8 cellular contexts compared by ENCODE assay signal in genomic region chr12:111685811-111686573, GRCh38. TPM values are rescaled to one million over a fixed set of nuclear protein-coding genes. Genes with fewer than 3 reads are reported as not detected.
DNase-seq lines count a peak whose midpoint lies in the region; ATAC-seq and TF ChIP-seq lines count a peak whose summit lies in the region.

ACAD10 (plus strand) TSS chr12:111686053; CDS start chr12:111692710, 6,657 bp downstream.
A gene with protein sequence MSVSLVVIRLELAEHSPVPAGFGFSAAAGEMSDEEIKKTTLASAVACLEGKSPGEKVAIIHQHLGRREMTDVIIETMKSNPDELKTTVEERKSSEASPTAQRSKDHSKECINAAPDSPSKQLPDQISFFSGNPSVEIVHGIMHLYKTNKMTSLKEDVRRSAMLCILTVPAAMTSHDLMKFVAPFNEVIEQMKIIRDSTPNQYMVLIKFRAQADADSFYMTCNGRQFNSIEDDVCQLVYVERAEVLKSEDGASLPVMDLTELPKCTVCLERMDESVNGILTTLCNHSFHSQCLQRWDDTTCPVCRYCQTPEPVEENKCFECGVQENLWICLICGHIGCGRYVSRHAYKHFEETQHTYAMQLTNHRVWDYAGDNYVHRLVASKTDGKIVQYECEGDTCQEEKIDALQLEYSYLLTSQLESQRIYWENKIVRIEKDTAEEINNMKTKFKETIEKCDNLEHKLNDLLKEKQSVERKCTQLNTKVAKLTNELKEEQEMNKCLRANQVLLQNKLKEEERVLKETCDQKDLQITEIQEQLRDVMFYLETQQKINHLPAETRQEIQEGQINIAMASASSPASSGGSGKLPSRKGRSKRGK (minus strand): TSS chr12:111685956. CDS start chr12:111685792, 164 bp downstream.

- H3K9me2 ChIP-seq in SU-DHL-6 (replicated peaks; ENCODE audit: insufficient read depth, low read length), result no peaks in the 10 kb centered on the region

- no peaks in the 10 kb centered on the region for H3K27me3 Mint-ChIP-seq in activated naive CD8-positive, alpha-beta T cell treated with anti-CD3 and anti-CD28 coated beads, Interleukin-2, amount 10 ng/mL, durations not matched to agents 7 days and 5 days
- H3K27me3 Mint-ChIP-seq in osteocyte (ENCODE audit: unreplicated experiment), result no peaks in the 10 kb centered on the region

- H3K27me3 ChIP-seq in SU-DHL-6 (ENCODE audit: low read length), result no peaks in the 10 kb centered on the region
- no peaks in the 10 kb centered on the region for H3K27me3 ChIP-seq in thoracic aorta (replicated peaks; ENCODE audit: insufficient read depth)

- 0 out of 2 replicates have a peak, but pooled peaks cover 7% of the 10 kb centered on the region for H3K36me3 ChIP-seq in SU-DHL-6 (ENCODE audit: low read length)
- peaks cover 9% of the 10 kb centered on the region for H3K36me3 ChIP-seq in thoracic aorta

- H3K4me2 ChIP-seq in SU-DHL-6 (ENCODE audit: low read depth, low read length, poor library complexity, severe bottlenecking), result peak within 1 kb of the TSS; percentile 91

- TF ChIP-seq CTCF in GM12865 (IDR thresholded peaks at IDR 0.05; ENCODE audit: insufficient read depth, low read depth, low read length, missing control alignments), result no peak
- TF ChIP-seq CTCF in SU-DHL-6 (IDR thresholded peaks at IDR 0.05; ENCODE audit: insufficient read depth, low read length, poor library complexity, severe bottlenecking), result no peak
- TF ChIP-seq CTCF in osteocyte (IDR thresholded peaks at IDR 0.05), result no peak
- no peak for TF ChIP-seq CTCF in thoracic aorta (IDR thresholded peaks at IDR 0.05)

- POLR2A ChIA-PET in activated naive CD8-positive, alpha-beta T cell treated with anti-CD3 and anti-CD28 coated beads, Interleukin-2, amount 10 ng/mL, durations not matched to agents 7 days and 5 days (lab: Charles Lee), result interaction anchor here (0.7 to 1.6 kb wide), 10 partner anchors 9 to 424 kb away, joined by 3 to 9 read pairs (median 6); partner anchors contain the start of genes ATXN2 and MAPKAPK5

- H4K20me1 ChIP-seq in SU-DHL-6 (ENCODE audit: low read depth, low read length), result no peaks in the 10 kb centered on the region

- ATAC-seq in HG02759 (IDR thresholded peaks at IDR 0.05; ENCODE audit: unreplicated experiment), result peak; percentile 95
- peak; percentile 97 for ATAC-seq in activated naive CD8-positive, alpha-beta T cell treated with anti-CD3 and anti-CD28 coated beads, Interleukin-2, amount 10 ng/mL, durations not matched to agents 7 days and 5 days (ENCODE audit: low read depth)
- peak; percentile 89 for ATAC-seq in thoracic aorta (ENCODE audit: insufficient number of reproducible peaks, low FRiP score, low read depth)

- no peaks in the 10 kb centered on the region for H3K9me3 Mint-ChIP-seq in activated naive CD8-positive, alpha-beta T cell treated with anti-CD3 and anti-CD28 coated beads, Interleukin-2, amount 10 ng/mL, durations not matched to agents 7 days and 5 days
- no peaks in the 10 kb centered on the region for H3K9me3 Mint-ChIP-seq in osteocyte (ENCODE audit: unreplicated experiment)

- peak within 1 kb of the TSS; percentile 91 for H3K4me3 Mint-ChIP-seq in activated naive CD8-positive, alpha-beta T cell treated with anti-CD3 and anti-CD28 coated beads, Interleukin-2, amount 10 ng/mL, durations not matched to agents 7 days and 5 days
- peak within 1 kb of the TSS; percentile 95 for H3K4me3 Mint-ChIP-seq in osteocyte (ENCODE audit: unreplicated experiment)

- H2AFZ ChIP-seq in SU-DHL-6 (ENCODE audit: low read depth, low read length, severe bottlenecking), result peak within 1 kb of the TSS; percentile 75

- peak within 1 kb of the TSS; percentile 86 for H3K4me3 ChIP-seq in GM12865 (ENCODE audit: low read depth, low read length)
- peak within 1 kb of the TSS; percentile 92 for H3K4me3 ChIP-seq in SU-DHL-6 (ENCODE audit: insufficient read depth, low read length, poor library complexity, severe bottlenecking)
- H3K4me3 ChIP-seq in thoracic aorta, result peak within 1 kb of the TSS; percentile 86

- peaks cover 9% of the 10 kb centered on the region for H3K36me3 Mint-ChIP-seq in activated naive CD8-positive, alpha-beta T cell treated with anti-CD3 and anti-CD28 coated beads, Interleukin-2, amount 10 ng/mL, durations not matched to agents 7 days and 5 days
- H3K36me3 Mint-ChIP-seq in osteocyte (ENCODE audit: unreplicated experiment), result peaks cover 18% of the 10 kb centered on the region

- H3K4me1 Mint-ChIP-seq in activated naive CD8-positive, alpha-beta T cell treated with anti-CD3 and anti-CD28 coated beads, Interleukin-2, amount 10 ng/mL, durations not matched to agents 7 days and 5 days, result peaks cover 28% of the 10 kb centered on the region
- H3K4me1 Mint-ChIP-seq in osteocyte (ENCODE audit: unreplicated experiment), result peaks cover 31% of the 10 kb centered on the region

- DNase-seq in GM12865 (ENCODE audit: low read depth) (peak; percentile 98), NCI-H1417 (lab: John Stamatoyannopoulos, UW) (peak; percentile 96 to 97 (median 97)), head of caudate nucleus (peak; percentile 80 to 97 (median 92)), osteocyte (ENCODE audit: extremely low spot score, unreplicated experiment) (peak; percentile 98), thoracic aorta (ENCODE audit: low spot score) (peak; percentile 65)
- peak; percentile 97 for DNase-seq in activated naive CD8-positive, alpha-beta T cell treated with anti-CD3 and anti-CD28 coated beads, Interleukin-2, amount 10 ng/mL, durations not matched to agents 7 days and 5 days

- H3K27ac ChIP-seq in SU-DHL-6 (ENCODE audit: low read depth, low read length), result peak within 1 kb of the TSS; percentile 80
- peak within 1 kb of the TSS; percentile 74 to 82 for H3K27ac ChIP-seq in thoracic aorta

- peaks cover 34% of the 10 kb centered on the region for H3K79me2 ChIP-seq in SU-DHL-6 (ENCODE audit: insufficient read depth, low read length)

- H3K9me3 ChIP-seq in SU-DHL-6 (ENCODE audit: insufficient read depth, low read length), result no peaks in the 10 kb centered on the region
- no peaks in the 10 kb centered on the region for H3K9me3 ChIP-seq in thoracic aorta

- intact Hi-C loops in head of caudate nucleus (cut with DNase I), result loop anchor here (2.0 to 5.0 kb wide), 2 partner anchors 87 to 156 kb away; partner anchors contain the start of genes ATXN2 and MAPKAPK5

- H3K27ac Mint-ChIP-seq in activated naive CD8-positive, alpha-beta T cell treated with anti-CD3 and anti-CD28 coated beads, Interleukin-2, amount 10 ng/mL, durations not matched to agents 7 days and 5 days, result peak within 1 kb of the TSS; percentile 96
- H3K27ac Mint-ChIP-seq in osteocyte (ENCODE audit: unreplicated experiment), result peak within 1 kb of the TSS; percentile 91

- H3K9ac ChIP-seq in SU-DHL-6 (ENCODE audit: low read length), result peak within 1 kb of the TSS; percentile 92

- peaks cover 10% of the 10 kb centered on the region; the same call in 1 of the 2 replicates for H3F3A ChIP-seq in SU-DHL-6 (ENCODE audit: insufficient read depth)

- H3K4me1 ChIP-seq in thoracic aorta (ENCODE audit: control insufficient read depth in 1 of 2, low read depth in 2 of 2), result peaks cover 15 to 26% of the 10 kb centered on the region in 2 donors

RNA-seq across cellular contexts. Expression of gene ACAD10, which starts in this region (rescaled TPM):
- 10 to 100 TPM; 34.1 to 40.3 TPM for total RNA-seq in activated naive CD8-positive, alpha-beta T cell treated with anti-CD3 and anti-CD28 coated beads, Interleukin-2, amount 10 ng/mL, durations not matched to agents 7 days and 5 days
- total RNA-seq in osteocyte (27.1 and 29.5 TPM in 2 replicates), thoracic aorta (10 to 100 TPM; 15.8 to 17.6 TPM)

RNA-seq across cellular contexts. Expression of the second gene that starts in this region (rescaled TPM):
- total RNA-seq in activated naive CD8-positive, alpha-beta T cell treated with anti-CD3 and anti-CD28 coated beads, Interleukin-2, amount 10 ng/mL, durations not matched to agents 7 days and 5 days, result 10 to 100 TPM; 21.1 to 21.6 TPM
- 18.9 and 20.8 TPM in 2 replicates for total RNA-seq in osteocyte
- total RNA-seq in thoracic aorta, result 10 to 100 TPM; 14.1 to 22.6 TPM

Comparison
In these comparisons a context has a peak if more than half of its experiments do, and no peak if none do; other contexts are left out.
1. Peak in every context shown above with its lines: DNase-seq, ATAC-seq, H3K4me3 ChIP-seq and H3K27ac ChIP-seq.